ENCODE assay signal across 11 cellular contexts in genomic region chr1:65104854-65105540, GRCh38.
"Had no signal": no experiment of that assay in that cellular context is flagged by ENCODE, and none has a peak within 500 bp of the region (broad histone marks: within the 10 kb centered on the region; RNA-seq: fewer than 3 reads in every experiment).

No MANE protein-coding gene starts in this region.

- H3K4me3 ChIP-seq: prostate gland, right atrium auricular region, upper lobe of left lung had no signal

- H3K27me3 ChIP-seq: right atrium auricular region, upper lobe of left lung had no signal

- H3K9me3 ChIP-seq: prostate gland had no signal

- ATAC-seq: activated CD4-positive, alpha-beta T cell treated with anti-CD3 and anti-CD28 coated beads for 36 hours had no signal

- H3K4me1 ChIP-seq: prostate gland, right atrium auricular region, upper lobe of left lung had no signal

- H3K27ac ChIP-seq: prostate gland, right atrium auricular region, upper lobe of left lung had no signal

- H3K36me3 ChIP-seq: prostate gland, right atrium auricular region, upper lobe of left lung had no signal

- DNase-seq: activated CD4-positive, alpha-beta T cell treated with anti-CD3 and anti-CD28 coated beads for 36 hours; activated CD4-positive, alpha-beta T cell treated with anti-CD3 and anti-CD28 coated beads, Interleukin-2, amount 50 U/mL, for 48 hours; activated T-cell treated with anti-CD3 and anti-CD28 coated beads for 4 hours; amniotic stem cell; hypothalamus; occipital lobe; stimulated activated CD4-positive, alpha-beta T cell treated with anti-CD3 and anti-CD28 coated beads, Interleukin-15, amount 100 ng/mL, for 24 hours; stimulated activated CD4-positive, alpha-beta T cell treated with anti-CD3 and anti-CD28 coated beads, Interleukin-2, amount 100 ng/mL, for 48 hours; upper lobe of left lung had no signal
